24 cellular contexts compared by ENCODE assay signal in the genomic region with DNA sequence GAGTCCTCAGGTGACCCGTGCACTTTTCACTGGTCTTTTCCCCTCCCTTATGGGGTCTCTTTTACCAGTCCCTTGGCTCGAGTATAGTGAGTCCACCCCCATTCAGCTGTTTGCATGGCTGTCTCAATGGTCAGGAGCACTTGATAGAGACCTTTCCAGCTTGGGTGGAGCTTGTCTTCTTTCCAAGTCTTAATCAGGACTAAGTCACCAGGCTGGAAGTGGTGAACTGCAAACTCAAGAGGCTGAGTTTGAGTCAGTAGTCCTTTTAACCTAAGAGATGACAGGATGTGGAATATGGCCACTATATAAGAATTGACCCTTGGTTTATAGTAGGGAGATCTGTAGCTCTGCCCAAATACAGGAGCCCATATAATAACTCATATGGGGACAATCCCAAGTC.
"Had no signal": no experiment of that assay in that cellular context is flagged by ENCODE, and none has a peak within 500 bp of the region (broad histone marks: within the 10 kb centered on the region; RNA-seq: fewer than 3 reads in every experiment).

No MANE protein-coding gene starts in this region.

- FAIRE-seq: endothelial cell of umbilical vein, kidney had no signal

- H3K4me3 Mint-ChIP-seq: endodermal cell; naive thymus-derived CD4-positive, alpha-beta T cell; nephron progenitor cell; stimulated activated naive B cell treated with anti-CD40 and anti-IgM and Interleukin-4, amounts not matched to agents 10 μg/mL and 1 μg/mL and 100 μg/mL, for 72 hours; stimulated activated naive CD8-positive, alpha-beta T cell treated with anti-CD3 and anti-CD28 coated beads, Interleukin-15, amount 100 ng/mL, for 72 hours had no signal

- H3K27me3 ChIP-seq: foreskin keratinocyte, hepatocyte, right atrium auricular region, sigmoid colon, testis, tibial nerve, upper lobe of right lung, vagina had no signal

- DNase-seq: dermis blood vessel endothelial cell; effector CD4-positive, alpha-beta T cell; endodermal cell; erythroblast; foreskin keratinocyte; kidney; left colon; mammary epithelial cell; naive thymus-derived CD4-positive, alpha-beta T cell; nephron progenitor cell; posterior cingulate gyrus; sigmoid colon; stimulated activated CD4-positive, alpha-beta T cell treated with anti-CD3 and anti-CD28 coated beads, Interleukin-2, amount 100 ng/mL, for 24 hours; stimulated activated CD4-positive, alpha-beta T cell treated with anti-CD3 and anti-CD28 coated beads, Interleukin-4, amount 100 ng/mL, for 4 hours; stimulated activated naive B cell treated with anti-CD40 and anti-IgM and Interleukin-4, amounts not matched to agents 10 μg/mL and 1 μg/mL and 100 μg/mL, for 72 hours; stimulated activated naive CD8-positive, alpha-beta T cell treated with anti-CD3 and anti-CD28 coated beads, Interleukin-15, amount 100 ng/mL, for 72 hours; testis; upper lobe of right lung had no signal

- H3K27ac ChIP-seq: foreskin keratinocyte, hepatocyte, right atrium auricular region, sigmoid colon, skin epidermis, testis, tibial nerve, upper lobe of right lung, vagina had no signal

- H3K36me3 ChIP-seq: right atrium auricular region, sigmoid colon, tibial nerve, upper lobe of right lung, vagina had no signal

- H3K4me3 ChIP-seq: hepatocyte, right atrium auricular region, sigmoid colon, skin epidermis, testis, tibial nerve, upper lobe of right lung, vagina had no signal

- H3K9me3 ChIP-seq: testis, upper lobe of right lung, vagina had no signal

- H3K4me1 Mint-ChIP-seq: naive thymus-derived CD4-positive, alpha-beta T cell; nephron progenitor cell; stimulated activated naive B cell treated with anti-CD40 and anti-IgM and Interleukin-4, amounts not matched to agents 10 μg/mL and 1 μg/mL and 100 μg/mL, for 72 hours; stimulated activated naive CD8-positive, alpha-beta T cell treated with anti-CD3 and anti-CD28 coated beads, Interleukin-15, amount 100 ng/mL, for 72 hours had no signal

- H3K27ac Mint-ChIP-seq: endodermal cell; naive thymus-derived CD4-positive, alpha-beta T cell; nephron progenitor cell; stimulated activated naive B cell treated with anti-CD40 and anti-IgM and Interleukin-4, amounts not matched to agents 10 μg/mL and 1 μg/mL and 100 μg/mL, for 72 hours; stimulated activated naive CD8-positive, alpha-beta T cell treated with anti-CD3 and anti-CD28 coated beads, Interleukin-15, amount 100 ng/mL, for 72 hours had no signal

- H3K4me1 ChIP-seq: foreskin keratinocyte, right atrium auricular region, sigmoid colon, testis, tibial nerve, upper lobe of right lung, vagina had no signal

- H3K27me3 Mint-ChIP-seq: naive thymus-derived CD4-positive, alpha-beta T cell; stimulated activated naive B cell treated with anti-CD40 and anti-IgM and Interleukin-4, amounts not matched to agents 10 μg/mL and 1 μg/mL and 100 μg/mL, for 72 hours; stimulated activated naive CD8-positive, alpha-beta T cell treated with anti-CD3 and anti-CD28 coated beads, Interleukin-15, amount 100 ng/mL, for 72 hours had no signal

- ATAC-seq: foreskin keratinocyte; left colon; naive thymus-derived CD4-positive, alpha-beta T cell; stimulated activated naive B cell treated with anti-CD40 and anti-IgM and Interleukin-4, amounts not matched to agents 10 μg/mL and 1 μg/mL and 100 μg/mL, for 72 hours; stimulated activated naive CD8-positive, alpha-beta T cell treated with anti-CD3 and anti-CD28 coated beads, Interleukin-15, amount 100 ng/mL, for 72 hours; upper lobe of right lung had no signal

- H3K36me3 Mint-ChIP-seq: naive thymus-derived CD4-positive, alpha-beta T cell; stimulated activated naive B cell treated with anti-CD40 and anti-IgM and Interleukin-4, amounts not matched to agents 10 μg/mL and 1 μg/mL and 100 μg/mL, for 72 hours had no signal
